1 cellular context compared by ENCODE assay signal in genomic region chr4:114595207-114595606, GRCh38.
TF ChIP-seq lines count a peak whose summit lies in the region.

No MANE protein-coding gene starts in this region.

TF ChIP-seq in K562, 482 proteins besides CTCF, POLR2A, EP300 and RAD21 (continued from another document):
- TF ChIP-seq ZNF398 (CRISPR knock-in tag; IDR thresholded peaks at IDR 0.05) (no peak), ZBTB43 (CRISPR knock-in tag; IDR thresholded peaks at IDR 0.05) (no peak), MAFK (IDR thresholded peaks at IDR 0.05; ENCODE audit: low read length) (no peak), PRDM10 (IDR thresholded peaks at IDR 0.05; ENCODE audit: partially characterized antibody) (peak; percentile 67), PRMT5 (CRISPR knock-in tag; IDR thresholded peaks at IDR 0.05) (no peak), ZFX (CRISPR knock-in tag; IDR thresholded peaks at IDR 0.05) (no peak), TCF3 (CRISPR knock-in tag; IDR thresholded peaks at IDR 0.05) (no peak), CBFA2T3 (IDR thresholded peaks at IDR 0.05) (0 out of 2 replicates have a peak, but pooled peaks have one; percentile 5), ASH1L (IDR thresholded peaks at IDR 0.05; ENCODE audit: borderline replicate concordance, low read depth, partially characterized antibody) (no peak), E2F4 (CRISPR knock-in tag; IDR thresholded peaks at IDR 0.05; ENCODE audit: low read depth) (no peak), ARID3B (CRISPR knock-in tag; IDR thresholded peaks at IDR 0.05; ENCODE audit: borderline replicate concordance) (no peak), ARNT (IDR thresholded peaks at IDR 0.05) (no peak), PKNOX1 (IDR thresholded peaks at IDR 0.05) (peak; percentile 69; the same call in 1 of the 2 replicates)
